12 cellular contexts compared by ENCODE assay signal in genomic region chr22:26481112-26481693, GRCh38. TPM values are rescaled to one million over a fixed set of nuclear protein-coding genes. Genes with fewer than 3 reads are reported as not detected.
A peak's percentile ranks its signal among the peaks of the same experiment; 100 is the strongest.
DNase-seq lines count a peak whose midpoint lies in the region; ATAC-seq, FAIRE-seq and TF ChIP-seq lines count a peak whose summit lies in the region.
"Had no signal": no experiment of that assay in that cellular context is flagged by ENCODE, and none has a peak within 500 bp of the region (broad histone marks: within the 10 kb centered on the region; RNA-seq: fewer than 3 reads in every experiment).

No MANE protein-coding gene starts in this region.

- H3K4me1 Mint-ChIP-seq in astrocyte (ENCODE audit: low read depth, unreplicated experiment) (peaks cover 62% of the 10 kb centered on the region), nephron progenitor cell (peaks cover 75% of the 10 kb centered on the region), progenitor cell of endocrine pancreas (ENCODE audit: low read depth) (peaks cover 29% of the 10 kb centered on the region)

- peak overlapping the region; percentile 80 for H3K9ac ChIP-seq in DND-41 (ENCODE audit: low read depth, low read length)
- peak overlapping the region; percentile 3; the same call in 1 of the 2 replicates for H3K9ac ChIP-seq in MM.1S (ENCODE audit: low read length)
- no peak overlapping the region for H3K9ac ChIP-seq in astrocyte (ENCODE audit: low read length)

- H4K20me1 ChIP-seq in DND-41 (ENCODE audit: insufficient read depth, low read length): no peaks in the 10 kb centered on the region
- H4K20me1 ChIP-seq in MM.1S (ENCODE audit: insufficient read depth, low read length): no peaks in the 10 kb centered on the region
- no peaks in the 10 kb centered on the region for H4K20me1 ChIP-seq in astrocyte (ENCODE audit: insufficient read depth, low read length)

- no peak for FAIRE-seq in astrocyte (lab: Jason Lieb, UNC)
- FAIRE-seq: HTR-8/SVneo, kidney had no signal

- ATAC-seq in DND-41 (ENCODE audit: insufficient read depth, low read depth) (no peak), HG03520 (IDR thresholded peaks at IDR 0.05; ENCODE audit: unreplicated experiment) (no peak), mucosa of descending colon (no peak)
- ATAC-seq: Right ventricle myocardium inferior had no signal

- H3K79me2 ChIP-seq in DND-41 (ENCODE audit: insufficient read depth, low read length) (peaks cover 98% of the 10 kb centered on the region), MM.1S (ENCODE audit: low read length) (peaks cover 65% of the 10 kb centered on the region), astrocyte (ENCODE audit: insufficient read depth, low read length) (peaks cover 66% of the 10 kb centered on the region)

- TF ChIP-seq CTCF in DND-41 (IDR thresholded peaks at IDR 0.05; ENCODE audit: borderline replicate concordance, extremely low read depth, low read length, poor library complexity, severe bottlenecking) (no peak), MM.1S (IDR thresholded peaks at IDR 0.05; ENCODE audit: low read length) (no peak), astrocyte (IDR thresholded peaks at IDR 0.05; ENCODE audit: insufficient read depth, low read depth, low read length) (no peak), nephron progenitor cell (IDR thresholded peaks at IDR 0.05) (no peak), progenitor cell of endocrine pancreas (IDR thresholded peaks at IDR 0.05; ENCODE audit: unreplicated experiment) (no peak), mucosa of descending colon (IDR thresholded peaks at IDR 0.05) (no peak)

- H3F3A ChIP-seq in MM.1S (ENCODE audit: insufficient read depth, low read length): peaks cover 22% of the 10 kb centered on the region

- H3K27ac ChIP-seq in DND-41 (ENCODE audit: low read length) (peak overlapping the region; percentile 97), MM.1S (ENCODE audit: low read length) (peak overlapping the region; percentile 19; the same call in 1 of the 2 replicates), astrocyte (ENCODE audit: low read depth, low read length) (no peak overlapping the region)

- peaks cover 89% of the 10 kb centered on the region for H3K4me1 ChIP-seq in DND-41 (ENCODE audit: insufficient read depth, low read length)
- H3K4me1 ChIP-seq in MM.1S (ENCODE audit: low read length): peaks cover 51% of the 10 kb centered on the region
- H3K4me1 ChIP-seq in astrocyte (ENCODE audit: insufficient read depth, low read length): peaks cover 45% of the 10 kb centered on the region
- peaks cover 40% of the 10 kb centered on the region for H3K4me1 ChIP-seq in mucosa of descending colon (ENCODE audit: low read depth)

- intact Hi-C loops in mucosa of descending colon (cut with DNase I, micrococcal nuclease): no loop called here

- H3K27me3 ChIP-seq in DND-41 (ENCODE audit: insufficient read depth, low read length, poor library complexity) (no peaks in the 10 kb centered on the region), MM.1S (replicated peaks; ENCODE audit: insufficient read depth, low read length) (no peaks in the 10 kb centered on the region), astrocyte (ENCODE audit: insufficient read depth, low read length) (no peaks in the 10 kb centered on the region)

- H2AFZ ChIP-seq in DND-41 (ENCODE audit: low read depth, low read length) (no peak overlapping the region), MM.1S (ENCODE audit: low read length) (no peak overlapping the region), astrocyte (ENCODE audit: low read depth, low read length) (no peak overlapping the region)

- H3K9me3 Mint-ChIP-seq in astrocyte (ENCODE audit: unreplicated experiment): no peaks in the 10 kb centered on the region
- no peaks in the 10 kb centered on the region for H3K9me3 Mint-ChIP-seq in nephron progenitor cell
- H3K9me3 Mint-ChIP-seq in progenitor cell of endocrine pancreas (ENCODE audit: low read depth): no peaks in the 10 kb centered on the region

- H3K4me3 Mint-ChIP-seq in astrocyte (ENCODE audit: unreplicated experiment) (peak overlapping the region; percentile 97), nephron progenitor cell (peak overlapping the region; percentile 74), progenitor cell of endocrine pancreas (ENCODE audit: low read depth) (no peak overlapping the region)

- peaks cover 4% of the 10 kb centered on the region for H3K36me3 Mint-ChIP-seq in astrocyte (ENCODE audit: low read depth, unreplicated experiment)
- peaks cover 23% of the 10 kb centered on the region for H3K36me3 Mint-ChIP-seq in nephron progenitor cell (ENCODE audit: low read depth)
- peaks cover 17% of the 10 kb centered on the region for H3K36me3 Mint-ChIP-seq in progenitor cell of endocrine pancreas (ENCODE audit: insufficient read depth)

- H3K4me2 ChIP-seq in DND-41 (ENCODE audit: insufficient read depth, low read length): peak overlapping the region; percentile 90
- H3K4me2 ChIP-seq in MM.1S (ENCODE audit: low read depth, low read length): peak overlapping the region; percentile 48
- no peak overlapping the region for H3K4me2 ChIP-seq in astrocyte (ENCODE audit: low read length)

- peak overlapping the region in 1 of 2 experiments; percentile 91; a peak in 3 of 4 replicates for H3K4me3 ChIP-seq in DND-41 (ENCODE audit: low read depth in 1 of 2, low read length in 2 of 2)
- H3K4me3 ChIP-seq in MM.1S (ENCODE audit: low read length): no peak overlapping the region
- H3K4me3 ChIP-seq in astrocyte (ENCODE audit: insufficient read depth, low read depth, low read length): no peak overlapping the region
- H3K4me3 ChIP-seq in mucosa of descending colon: no peak overlapping the region

- DNase-seq in DND-41: no peak
- DNase-seq in MM.1S: no peak
- no peak for DNase-seq in astrocyte (ENCODE audit: low read depth)
- DNase-seq in nephron progenitor cell: no peak
- no peak for DNase-seq in progenitor cell of endocrine pancreas (ENCODE audit: low spot score, unreplicated experiment)
- DNase-seq in mucosa of descending colon: no peak
- DNase-seq: kidney, nucleus accumbens, substantia nigra had no signal

- no peak overlapping the region for H3K27ac Mint-ChIP-seq in astrocyte (ENCODE audit: unreplicated experiment)
- no peak overlapping the region for H3K27ac Mint-ChIP-seq in nephron progenitor cell
- H3K27ac Mint-ChIP-seq in progenitor cell of endocrine pancreas: no peak overlapping the region

- peaks cover 39% of the 10 kb centered on the region for H3K36me3 ChIP-seq in DND-41 (ENCODE audit: insufficient read depth, low read length)
- H3K36me3 ChIP-seq in MM.1S (replicated peaks; ENCODE audit: insufficient read depth, low read length): no peaks in the 10 kb centered on the region
- H3K36me3 ChIP-seq in astrocyte (ENCODE audit: insufficient read depth, low read length): peaks cover 4% of the 10 kb centered on the region
- H3K36me3 ChIP-seq in mucosa of descending colon (ENCODE audit: low read depth): no peaks in the 10 kb centered on the region

- H3K27me3 Mint-ChIP-seq in astrocyte (ENCODE audit: low read depth, unreplicated experiment): no peaks in the 10 kb centered on the region
- no peaks in the 10 kb centered on the region for H3K27me3 Mint-ChIP-seq in nephron progenitor cell (ENCODE audit: low read depth, poor library complexity)
- H3K27me3 Mint-ChIP-seq in progenitor cell of endocrine pancreas: no peaks in the 10 kb centered on the region

- H3K9me2 ChIP-seq in MM.1S (replicated peaks; ENCODE audit: insufficient read depth, low read length): no peaks in the 10 kb centered on the region

- H3K9me3 ChIP-seq in DND-41 (ENCODE audit: insufficient read depth, low read length, severe bottlenecking): no peaks in the 10 kb centered on the region
- no peaks in the 10 kb centered on the region for H3K9me3 ChIP-seq in MM.1S (replicated peaks; ENCODE audit: insufficient read depth, low read length)
- H3K9me3 ChIP-seq in astrocyte (ENCODE audit: insufficient read depth, low read depth, low read length): no peaks in the 10 kb centered on the region
- H3K9me3 ChIP-seq in mucosa of descending colon: no peaks in the 10 kb centered on the region

RNA-seq across cellular contexts. Expression of gene HPS4, which starts 2.4 kb away (rescaled TPM):
- total RNA-seq in astrocyte (21.9 and 25.2 TPM in 2 replicates), progenitor cell of endocrine pancreas (42.7 and 43.2 TPM in 2 replicates), mucosa of descending colon (10 to 100 TPM; 28.6 to 29.2 (median 28.9) TPM)

RNA-seq across cellular contexts. Expression of gene SRRD, which starts 2.5 kb away (rescaled TPM):
- total RNA-seq in astrocyte (33.1 and 34.4 TPM in 2 replicates), progenitor cell of endocrine pancreas (23.2 and 25.4 TPM in 2 replicates), mucosa of descending colon (10 to 100 TPM; 11.1 to 19.1 (median 11.2) TPM)

RNA-seq across cellular contexts. Expression of gene TFIP11, which starts 31.1 kb away (rescaled TPM):
- total RNA-seq in astrocyte: 36.1 and 36.9 TPM in 2 replicates
- 36.4 and 38.7 TPM in 2 replicates for total RNA-seq in progenitor cell of endocrine pancreas
- 10 to 100 TPM; 26.2 to 39.1 (median 34.6) TPM for total RNA-seq in mucosa of descending colon

RNA-seq across cellular contexts. Expression of gene ASPHD2, which starts 52.1 kb away (rescaled TPM):
- total RNA-seq in astrocyte (11.7 and 13.0 TPM in 2 replicates), progenitor cell of endocrine pancreas (4.0 and 4.2 TPM in 2 replicates), mucosa of descending colon (1 to 10 TPM; 2.7 to 3.7 (median 3.5) TPM)
